Comparison of ENCODE assay signal across 17 cellular contexts in genomic region chr20:48214601-48215000, GRCh38.
"Had no signal": no experiment of that assay in that cellular context is flagged by ENCODE, and none has a peak within 500 bp of the region (broad histone marks: within the 10 kb centered on the region; RNA-seq: fewer than 3 reads in every experiment).

No MANE protein-coding gene starts in this region.

- H3K4me3 Mint-ChIP-seq: naive thymus-derived CD8-positive, alpha-beta T cell; neural crest cell; type B pancreatic cell had no signal

- H3K27ac Mint-ChIP-seq: naive thymus-derived CD8-positive, alpha-beta T cell; type B pancreatic cell had no signal

- H3K36me3 Mint-ChIP-seq: naive thymus-derived CD8-positive, alpha-beta T cell; type B pancreatic cell had no signal

- H3K4me3 ChIP-seq: esophagus squamous epithelium, gastroesophageal sphincter, mucosa of descending colon, ovary, smooth muscle cell had no signal

- H3K4me2 ChIP-seq: smooth muscle cell had no signal

- H3K4me1 ChIP-seq: gastroesophageal sphincter had no signal

- DNase-seq: dermis blood vessel endothelial cell; esophagus squamous epithelium; foreskin fibroblast; glutamatergic neuron; islet precursor cell; mucosa of descending colon; naive thymus-derived CD8-positive, alpha-beta T cell; nucleus accumbens; ovary; stimulated activated CD4-positive, alpha-beta T cell treated with anti-CD3 and anti-CD28 coated beads, Interleukin-2, amount 100 ng/mL, for 48 hours; stimulated activated naive CD4-positive, alpha-beta T cell treated with Interleukin-2 at 50 U/mL for 16 hours had no signal

- H3K9me3 Mint-ChIP-seq: neural crest cell, type B pancreatic cell had no signal

- H3K27me3 ChIP-seq: esophagus squamous epithelium, gastroesophageal sphincter, ovary had no signal

- H3K36me3 ChIP-seq: esophagus squamous epithelium, gastroesophageal sphincter, ovary had no signal

- ATAC-seq: gastroesophageal sphincter; left lobe of liver; mucosa of descending colon; naive thymus-derived CD8-positive, alpha-beta T cell; right cardiac atrium had no signal

- H3K9me3 ChIP-seq: esophagus squamous epithelium, gastroesophageal sphincter, mucosa of descending colon, ovary had no signal

- H3K27ac ChIP-seq: esophagus squamous epithelium, gastroesophageal sphincter, ovary had no signal
